17 cellular contexts compared by ENCODE assay signal in genomic region chrX:72080800-72081199, GRCh38. TPM values are rescaled to one million over a fixed set of nuclear protein-coding genes. Genes with fewer than 3 reads are reported as not detected.
"Had no signal": no experiment of that assay in that cellular context is flagged by ENCODE, and none has a peak within 500 bp of the region (broad histone marks: within the 10 kb centered on the region; RNA-seq: fewer than 3 reads in every experiment).

No MANE protein-coding gene starts in this region.

- H3K4me2 ChIP-seq: hepatocyte had no signal

- H3K27me3 ChIP-seq: gastrocnemius medialis, hepatocyte had no signal

- H3K27me3 Mint-ChIP-seq: activated CD8-positive, alpha-beta T cell treated with anti-CD3 and anti-CD28 coated beads for 36 hours had no signal

- FAIRE-seq: bronchial epithelial cell had no signal

- H3K4me1 ChIP-seq: gastrocnemius medialis had no signal

- H3K27ac Mint-ChIP-seq: activated CD8-positive, alpha-beta T cell treated with anti-CD3 and anti-CD28 coated beads for 36 hours; activated naive CD8-positive, alpha-beta T cell treated with anti-CD3 and anti-CD28 coated beads, Interleukin-2, amount 10 ng/mL, durations not matched to agents 7 days and 5 days; activated T-cell treated with anti-CD3 and anti-CD28 coated beads, Interleukin-2, amount 50 U/mL, for 72 hours had no signal

- DNase-seq: activated CD4-positive, alpha-beta T cell treated with anti-CD3 and anti-CD28 coated beads for 4 hours; activated CD8-positive, alpha-beta memory T cell treated with anti-CD3 and anti-CD28 coated beads, Interleukin-2, amount 50 U/mL, for 4 hours; activated CD8-positive, alpha-beta T cell treated with anti-CD3 and anti-CD28 coated beads for 36 hours; activated naive CD8-positive, alpha-beta T cell treated with anti-CD3 and anti-CD28 coated beads, Interleukin-2, amount 10 ng/mL, durations not matched to agents 7 days and 5 days; activated T-cell treated with anti-CD3 and anti-CD28 coated beads, Interleukin-2, amount 50 U/mL, for 72 hours; anterior cingulate cortex; gastrocnemius medialis; lower lobe of right lung; midbrain; naive B cell; nucleus accumbens; stimulated activated CD4-positive, alpha-beta T cell treated with anti-CD3 and anti-CD28 coated beads, Interleukin-12 subunit alpha, Interleukin-12 subunit beta, amount 100 ng/mL, for 4 hours; stimulated activated naive CD4-positive, alpha-beta T cell treated with Interleukin-2 at 50 U/mL for 16 hours; SW 1271 had no signal

- H3K9me3 ChIP-seq: gastrocnemius medialis, lower lobe of right lung had no signal

- H2AFZ ChIP-seq: hepatocyte had no signal

- H3K4me3 Mint-ChIP-seq: activated CD8-positive, alpha-beta T cell treated with anti-CD3 and anti-CD28 coated beads for 36 hours; activated naive CD8-positive, alpha-beta T cell treated with anti-CD3 and anti-CD28 coated beads, Interleukin-2, amount 10 ng/mL, durations not matched to agents 7 days and 5 days; activated T-cell treated with anti-CD3 and anti-CD28 coated beads, Interleukin-2, amount 50 U/mL, for 72 hours had no signal

- H3K79me2 ChIP-seq: hepatocyte had no signal

- H3K4me3 ChIP-seq: hepatocyte had no signal

- H3K27ac ChIP-seq: hepatocyte, VCaP had no signal

- H3K9me3 Mint-ChIP-seq: activated CD8-positive, alpha-beta T cell treated with anti-CD3 and anti-CD28 coated beads for 36 hours; activated naive CD8-positive, alpha-beta T cell treated with anti-CD3 and anti-CD28 coated beads, Interleukin-2, amount 10 ng/mL, durations not matched to agents 7 days and 5 days; activated T-cell treated with anti-CD3 and anti-CD28 coated beads, Interleukin-2, amount 50 U/mL, for 72 hours had no signal

- H3K36me3 Mint-ChIP-seq: activated naive CD8-positive, alpha-beta T cell treated with anti-CD3 and anti-CD28 coated beads, Interleukin-2, amount 10 ng/mL, durations not matched to agents 7 days and 5 days; naive B cell had no signal

- ATAC-seq: activated CD8-positive, alpha-beta T cell treated with anti-CD3 and anti-CD28 coated beads for 36 hours; activated T-cell treated with anti-CD3 and anti-CD28 coated beads, Interleukin-2, amount 50 U/mL, for 72 hours; gastrocnemius medialis; lower lobe of right lung had no signal

- H3K36me3 ChIP-seq: gastrocnemius medialis, lower lobe of right lung had no signal

RNA-seq across cellular contexts. Expression of gene RTL5, which starts 50.9 kb away (rescaled TPM):
- total RNA-seq: bronchial epithelial cell had no signal
